ENCODE assay signal across 8 cellular contexts in the genomic region with DNA sequence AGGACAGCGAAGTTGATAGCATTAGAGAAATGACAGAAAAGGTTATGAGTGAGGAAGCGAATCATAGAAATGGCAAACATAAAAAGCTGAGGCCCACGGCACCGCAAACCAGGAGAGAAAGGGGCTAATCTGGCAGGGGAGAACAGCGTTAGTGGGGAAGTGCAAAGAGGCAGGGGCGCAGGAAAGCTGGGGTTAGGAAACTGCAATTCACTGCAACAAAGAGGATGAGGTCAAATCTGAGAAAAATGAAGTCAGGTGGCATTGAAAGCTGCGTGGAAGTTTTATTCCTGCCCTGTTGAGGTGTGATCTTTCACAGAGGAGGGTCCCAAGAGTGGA. TPM values are rescaled to one million over a fixed set of nuclear protein-coding genes. Genes with fewer than 3 reads are reported as not detected.
A peak's percentile ranks its signal among the peaks of the same experiment; 100 is the strongest.
DNase-seq lines count a peak whose midpoint lies in the region; ATAC-seq, FAIRE-seq and TF ChIP-seq lines count a peak whose summit lies in the region.

No MANE protein-coding gene starts in this region.

- H3K4me1 Mint-ChIP-seq in activated naive CD4-positive, alpha-beta T cell treated with anti-CD3 and anti-CD28 coated beads for 36 hours (ENCODE audit: low read depth): peaks cover 27% of the 10 kb centered on the region
- H3K4me1 Mint-ChIP-seq in natural killer cell treated with Interleukin-12 subunit alpha and Interleukin-12 subunit beta and Interleukin-15 and Interleukin-18, amount 100 ng/mL, for 72 hours (ENCODE audit: low read depth in 2 of 2): peaks cover 20 to 27% of the 10 kb centered on the region in 2 donors

- CTCF ChIA-PET in activated naive CD4-positive, alpha-beta T cell treated with anti-CD3 and anti-CD28 coated beads for 36 hours (lab: Charles Lee): no interaction called here
- CTCF ChIA-PET in PC-3 (lab: Charles Lee): no interaction called here

- peaks cover 18% of the 10 kb centered on the region for H3K4me1 ChIP-seq in PC-3 (ENCODE audit: insufficient read depth, low read length)
- H3K4me1 ChIP-seq in endocrine pancreas (ENCODE audit: control insufficient read depth, insufficient read depth, low read length): peaks cover 5% of the 10 kb centered on the region

- peak overlapping the region; percentile 74 for H3K4me3 Mint-ChIP-seq in activated naive CD4-positive, alpha-beta T cell treated with anti-CD3 and anti-CD28 coated beads for 36 hours
- H3K4me3 Mint-ChIP-seq in natural killer cell treated with Interleukin-12 subunit alpha and Interleukin-12 subunit beta and Interleukin-15 and Interleukin-18, amount 100 ng/mL, for 72 hours: peak overlapping the region; percentile 98

- peaks cover 5% of the 10 kb centered on the region for H3F3A ChIP-seq in PC-3 (ENCODE audit: low read length, unreplicated experiment)

- H3K9ac ChIP-seq in PC-3 (ENCODE audit: low read length): peak overlapping the region; percentile 93
- peak overlapping the region; percentile 91 for H3K9ac ChIP-seq in endocrine pancreas (ENCODE audit: control insufficient read depth, insufficient read depth, low read length)

- H3K4me3 ChIP-seq in PC-3 (ENCODE audit: low read length): peak overlapping the region; percentile 88
- H3K4me3 ChIP-seq in endocrine pancreas (ENCODE audit: control insufficient read depth, insufficient read depth, low read length): peak overlapping the region; percentile 77

- H3K36me3 ChIP-seq in PC-3 (ENCODE audit: low read depth, low read length) (no peaks in the 10 kb centered on the region), endocrine pancreas (ENCODE audit: control insufficient read depth, insufficient read depth, low read length) (no peaks in the 10 kb centered on the region)

- peak overlapping the region; percentile 63 for H3K27ac ChIP-seq in PC-3 (ENCODE audit: low read length)

- FAIRE-seq in D721Med (lab: Jason Lieb, UNC): no peak

- no peaks in the 10 kb centered on the region for H3K9me3 Mint-ChIP-seq in activated naive CD4-positive, alpha-beta T cell treated with anti-CD3 and anti-CD28 coated beads for 36 hours
- H3K9me3 Mint-ChIP-seq in natural killer cell treated with Interleukin-12 subunit alpha and Interleukin-12 subunit beta and Interleukin-15 and Interleukin-18, amount 100 ng/mL, for 72 hours: no peaks in the 10 kb centered on the region

- TF ChIP-seq CTCF in PC-3 (conservative IDR thresholded peaks at IDR 0.05; ENCODE audit: low read depth, low read length) (no peak), D721Med (IDR thresholded peaks at IDR 0.05; ENCODE audit: insufficient read depth, missing control alignments) (no peak)

- no peaks in the 10 kb centered on the region for H3K36me3 Mint-ChIP-seq in activated naive CD4-positive, alpha-beta T cell treated with anti-CD3 and anti-CD28 coated beads for 36 hours (ENCODE audit: low read depth)
- peaks cover 7% of the 10 kb centered on the region for H3K36me3 Mint-ChIP-seq in natural killer cell treated with Interleukin-12 subunit alpha and Interleukin-12 subunit beta and Interleukin-15 and Interleukin-18, amount 100 ng/mL, for 72 hours

- intact Hi-C loops in activated naive CD4-positive, alpha-beta T cell treated with anti-CD3 and anti-CD28 coated beads for 36 hours (cut with micrococcal nuclease): loop anchor here (5.0 kb wide), 1 partner anchor 415 kb away; the partner anchor contains the start of genes CARF and WDR12
- intact Hi-C loops in PC-3 (cut with micrococcal nuclease): loop anchor here (1.0 to 5.0 kb wide), 2 partner anchors 11 to 75 kb away; no protein-coding TSS in a partner anchor

- BruUV-seq in PC-3 (replicated peaks; lab: Mats Ljungman, UMichigan): TSS peak; percentile 74

- H3K9me2 ChIP-seq in PC-3 (replicated peaks; ENCODE audit: low read length): no peaks in the 10 kb centered on the region

- no peaks in the 10 kb centered on the region for H3K9me3 ChIP-seq in PC-3 (ENCODE audit: low read length)
- H3K9me3 ChIP-seq in endocrine pancreas (ENCODE audit: control insufficient read depth, low read length): no peaks in the 10 kb centered on the region

- DNase-seq in activated naive CD4-positive, alpha-beta T cell treated with anti-CD3 and anti-CD28 coated beads for 36 hours: no peak
- DNase-seq in activated naive CD4-positive, alpha-beta T cell treated with anti-CD3 and anti-CD28 coated beads, Interleukin-2, amount 50 U/mL, for 16 hours: no peak
- DNase-seq in PC-3 (no peak), D721Med (ENCODE audit: insufficient read length, low spot score) (no peak), SK-N-DZ (ENCODE audit: low spot score) (no peak)
- no peak for DNase-seq in natural killer cell treated with Interleukin-12 subunit alpha and Interleukin-12 subunit beta and Interleukin-15 and Interleukin-18, amount 100 ng/mL, for 72 hours (ENCODE audit: low spot score)

- peak overlapping the region; percentile 39 for H3K27ac Mint-ChIP-seq in activated naive CD4-positive, alpha-beta T cell treated with anti-CD3 and anti-CD28 coated beads for 36 hours
- H3K27ac Mint-ChIP-seq in natural killer cell treated with Interleukin-12 subunit alpha and Interleukin-12 subunit beta and Interleukin-15 and Interleukin-18, amount 100 ng/mL, for 72 hours: peak overlapping the region; percentile 75 to 85

- peaks cover 8% of the 10 kb centered on the region for H4K20me1 ChIP-seq in PC-3 (ENCODE audit: low read length)

- peak overlapping the region; percentile 96 for H3K4me2 ChIP-seq in PC-3 (ENCODE audit: low read length)

- H3K27me3 Mint-ChIP-seq in activated naive CD4-positive, alpha-beta T cell treated with anti-CD3 and anti-CD28 coated beads for 36 hours (ENCODE audit: low read depth): no peaks in the 10 kb centered on the region
- H3K27me3 Mint-ChIP-seq in natural killer cell treated with Interleukin-12 subunit alpha and Interleukin-12 subunit beta and Interleukin-15 and Interleukin-18, amount 100 ng/mL, for 72 hours: no peaks in the 10 kb centered on the region

- peak; percentile 2 for ATAC-seq in PC-3
- ATAC-seq in natural killer cell treated with Interleukin-12 subunit alpha and Interleukin-12 subunit beta and Interleukin-15 and Interleukin-18, amount 100 ng/mL, for 72 hours: no peak
- ATAC-seq in GM21529 (IDR thresholded peaks at IDR 0.05; ENCODE audit: unreplicated experiment): no peak

- peaks cover 44% of the 10 kb centered on the region for H3K79me2 ChIP-seq in PC-3 (ENCODE audit: low read length)

- H3K27me3 ChIP-seq in PC-3 (ENCODE audit: low read length) (no peaks in the 10 kb centered on the region), endocrine pancreas (ENCODE audit: control insufficient read depth, insufficient read depth, low read length) (no peaks in the 10 kb centered on the region)

- H2AFZ ChIP-seq in PC-3 (ENCODE audit: low read length): peak overlapping the region; percentile 98

- POLR2A ChIA-PET in PC-3 (lab: Charles Lee; ENCODE audit: unreplicated experiment): no interaction called here

RNA-seq across cellular contexts. Expression of gene ABI2, which starts 0.6 kb away (rescaled TPM):
- 10 to 100 TPM; 34.0 to 40.9 TPM for total RNA-seq in activated naive CD4-positive, alpha-beta T cell treated with anti-CD3 and anti-CD28 coated beads for 36 hours
- 37.6 and 50.7 TPM in 2 replicates for total RNA-seq in PC-3 (2014; rRNA removed)
- total RNA-seq in natural killer cell treated with Interleukin-12 subunit alpha and Interleukin-12 subunit beta and Interleukin-15 and Interleukin-18, amount 100 ng/mL, for 72 hours: 10 to 100 TPM; 29.2 to 38.6 TPM
- 68.4 and 77.9 TPM in 2 replicates for polyA plus RNA-seq in SK-N-DZ (2014; cell fraction: cytosol; rRNA removed)
- polyA plus RNA-seq in SK-N-DZ (2014; cell fraction: nucleus; rRNA removed): 45.3 and 49.1 TPM in 2 replicates
